ENCODE assay signal across 12 cellular contexts in genomic region chr1:230542054-230542453, GRCh38.
DNase-seq lines count a peak whose midpoint lies in the region; ATAC-seq and TF ChIP-seq lines count a peak whose summit lies in the region.
"Had no signal": no experiment of that assay in that cellular context is flagged by ENCODE, and none has a peak within 500 bp of the region (broad histone marks: within the 10 kb centered on the region; RNA-seq: fewer than 3 reads in every experiment).

No MANE protein-coding gene starts in this region.

- no peaks in the 10 kb centered on the region for H3K36me3 ChIP-seq in RWPE2 (ENCODE audit: low read depth)
- H3K36me3 ChIP-seq: upper lobe of left lung had no signal

- peaks cover 4% of the 10 kb centered on the region for H3K27me3 Mint-ChIP-seq in activated T-cell treated with anti-CD3 and anti-CD28 coated beads, Interleukin-2, amount 50 U/mL, for 4 hours (ENCODE audit: low read depth)

- no peak overlapping the region for H3K4me3 Mint-ChIP-seq in activated T-cell treated with anti-CD3 and anti-CD28 coated beads, Interleukin-2, amount 50 U/mL, for 4 hours
- H3K4me3 Mint-ChIP-seq: activated B cell treated with CpG ODN at 0.5 μM for 24 hours had no signal

- DNase-seq in activated T-cell treated with anti-CD3 and anti-CD28 coated beads, Interleukin-2, amount 50 U/mL, for 4 hours = no peak
- DNase-seq in activated T-cell treated with anti-CD3 and anti-CD28 coated beads for 4 hours (no peak), RWPE2 (ENCODE audit: low spot score) (no peak), epithelial cell of esophagus (ENCODE audit: low read depth) (peak; percentile 85), erythroblast (lab: John Stamatoyannopoulos, UW) (no peak), LoVo (ENCODE audit: low spot score) (no peak), omental fat pad (ENCODE audit: low spot score) (no peak)
- DNase-seq in stimulated activated CD8-positive, alpha-beta memory T cell treated with anti-CD3 and anti-CD28 coated beads, Interleukin-4, amount 100 ng/mL, for 48 hours = peak; percentile 33
- DNase-seq: activated B cell treated with CpG ODN at 0.5 μM for 24 hours, Karpas-422, Right ventricle myocardium superior, upper lobe of left lung had no signal

- H3K4me1 ChIP-seq in RWPE2 (ENCODE audit: insufficient read depth, poor library complexity, severe bottlenecking) = peaks cover 12% of the 10 kb centered on the region
- H3K4me1 ChIP-seq: upper lobe of left lung had no signal

- H3K4me3 ChIP-seq in RWPE2 (ENCODE audit: severe bottlenecking) (no peak overlapping the region), epithelial cell of esophagus (ENCODE audit: low read length) (no peak overlapping the region)
- H3K4me3 ChIP-seq: upper lobe of left lung had no signal

- H3K9me3 Mint-ChIP-seq in activated T-cell treated with anti-CD3 and anti-CD28 coated beads, Interleukin-2, amount 50 U/mL, for 4 hours = no peaks in the 10 kb centered on the region
- H3K9me3 Mint-ChIP-seq: activated B cell treated with CpG ODN at 0.5 μM for 24 hours had no signal

- no peaks in the 10 kb centered on the region for H3K36me3 Mint-ChIP-seq in activated T-cell treated with anti-CD3 and anti-CD28 coated beads, Interleukin-2, amount 50 U/mL, for 4 hours (ENCODE audit: insufficient read depth)

- H3K27me3 ChIP-seq in RWPE2 (ENCODE audit: insufficient read depth, poor library complexity, severe bottlenecking) = no peaks in the 10 kb centered on the region
- H3K27me3 ChIP-seq: upper lobe of left lung had no signal

- TF ChIP-seq CTCF in RWPE2 (IDR thresholded peaks at IDR 0.05; ENCODE audit: poor library complexity, severe bottlenecking) (no peak), epithelial cell of esophagus (IDR thresholded peaks at IDR 0.05; ENCODE audit: insufficient read depth, low read depth, low read length, missing control alignments) (no peak), omental fat pad (IDR thresholded peaks at IDR 0.05) (no peak)

- H3K27ac ChIP-seq in RWPE2 (ENCODE audit: poor library complexity, severe bottlenecking) = no peak overlapping the region
- H3K27ac ChIP-seq: upper lobe of left lung had no signal

- no peaks in the 10 kb centered on the region for H3K4me1 Mint-ChIP-seq in activated T-cell treated with anti-CD3 and anti-CD28 coated beads, Interleukin-2, amount 50 U/mL, for 4 hours (ENCODE audit: low read depth)
- H3K4me1 Mint-ChIP-seq: activated B cell treated with CpG ODN at 0.5 μM for 24 hours had no signal

- no peaks in the 10 kb centered on the region for H3K9me3 ChIP-seq in RWPE2 (ENCODE audit: severe bottlenecking)
- H3K9me3 ChIP-seq: upper lobe of left lung had no signal

- no peak for TF ChIP-seq POLR2A in erythroblast (IDR thresholded peaks at IDR 0.05; ENCODE audit: low read length)

- peak; percentile 84 to 96 for ATAC-seq in activated T-cell treated with anti-CD3 and anti-CD28 coated beads, Interleukin-2, amount 50 U/mL, for 4 hours
- peak; percentile 94 for ATAC-seq in RWPE2 (ENCODE audit: low read depth)
- no peak for ATAC-seq in omental fat pad (ENCODE audit: low FRiP score)

Comparison
In these comparisons a context has a peak if more than half of its experiments do, and no peak if none do; other contexts are left out.
1. DNase-seq: peak in epithelial cell of esophagus (single experiment) and stimulated activated CD8-positive, alpha-beta memory T cell treated with anti-CD3 and anti-CD28 coated beads, Interleukin-4, amount 100 ng/mL, for 48 hours (single experiment); none in activated T-cell treated with anti-CD3 and anti-CD28 coated beads, Interleukin-2, amount 50 U/mL, for 4 hours (single experiment), activated T-cell treated with anti-CD3 and anti-CD28 coated beads for 4 hours (single experiment), RWPE2 (single experiment), erythroblast (0 of 2), LoVo (single experiment) and omental fat pad (single experiment).